8 cellular contexts compared by ENCODE assay signal in the genomic region with DNA sequence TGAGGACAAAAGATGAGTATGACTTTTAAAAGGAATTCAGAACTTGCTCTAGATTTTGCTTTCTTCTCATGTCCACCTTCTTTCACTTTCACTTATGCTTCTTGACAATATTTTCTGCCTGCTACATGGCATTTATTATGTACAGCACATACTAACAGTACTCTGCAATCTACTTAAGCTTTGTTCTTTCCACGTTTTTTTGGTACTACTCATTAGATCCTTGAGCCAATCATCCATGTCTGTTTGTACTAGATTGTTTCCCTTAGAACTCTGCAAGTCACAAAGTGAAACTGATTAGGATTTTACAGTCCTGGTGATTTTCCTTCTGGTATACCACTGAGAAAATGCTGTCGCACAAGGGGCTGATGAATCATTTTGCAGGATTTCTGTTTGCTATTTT.
DNase-seq lines count a peak whose midpoint lies in the region; ATAC-seq and TF ChIP-seq lines count a peak whose summit lies in the region.

No MANE protein-coding gene starts in this region.

- DNase-seq in DMS53 (lab: John Stamatoyannopoulos, UW) (peak; percentile 21), ascending aorta (ENCODE audit: low spot score in 2 of 2) (no peak), NCI-H128 (lab: John Stamatoyannopoulos, UW; ENCODE audit: unreplicated experiment) (no peak), NCI-H1436 (lab: John Stamatoyannopoulos, UW) (no peak), NCI-H2171 treated with DMSO at 0.1 percent for 48 hours (lab: John Stamatoyannopoulos, UW) (no peak)

- no peak for TF ChIP-seq CTCF in ascending aorta (IDR thresholded peaks at IDR 0.05)

- H3K4me1 ChIP-seq in ascending aorta (peaks cover 0 to 6% of the 10 kb centered on the region in 2 donors), mucosa of stomach (ENCODE audit: control insufficient read depth, insufficient read depth, low read length) (peaks cover 24% of the 10 kb centered on the region)

- intact Hi-C loops in ascending aorta (cut with DNase I): loop anchor here (5.0 kb wide), 1 partner anchor 77 kb away; the partner anchor contains the start of gene PARP8

- H3K4me3 ChIP-seq in ascending aorta (peak overlapping the region; percentile 36 to 56), mucosa of stomach (ENCODE audit: low read length) (peak overlapping the region; percentile 14)

- H3K36me3 ChIP-seq in ascending aorta (no peaks in the 10 kb centered on the region), mucosa of stomach (ENCODE audit: control insufficient read depth, insufficient read depth, low read length) (no peaks in the 10 kb centered on the region)

- H3K27me3 ChIP-seq in ascending aorta (no peaks in the 10 kb centered on the region), mucosa of stomach (ENCODE audit: control insufficient read depth, insufficient read depth, low read length) (no peaks in the 10 kb centered on the region)

- ATAC-seq in GM19452 (IDR thresholded peaks at IDR 0.05; ENCODE audit: unreplicated experiment) (peak; percentile 72), HG03521 (IDR thresholded peaks at IDR 0.05; ENCODE audit: unreplicated experiment) (peak; percentile 42)

- H3K9me3 ChIP-seq in ascending aorta: no peaks in the 10 kb centered on the region
- H3K9me3 ChIP-seq in mucosa of stomach (ENCODE audit: control insufficient read depth, low read length): no peaks in the 10 kb centered on the region

- peak overlapping the region; percentile 22 for H3K9ac ChIP-seq in mucosa of stomach (ENCODE audit: low read length)

- peak overlapping the region; percentile 56 for H3K27ac ChIP-seq in ascending aorta
